Comparison of ENCODE assay signal across 20 cellular contexts in the genomic region with DNA sequence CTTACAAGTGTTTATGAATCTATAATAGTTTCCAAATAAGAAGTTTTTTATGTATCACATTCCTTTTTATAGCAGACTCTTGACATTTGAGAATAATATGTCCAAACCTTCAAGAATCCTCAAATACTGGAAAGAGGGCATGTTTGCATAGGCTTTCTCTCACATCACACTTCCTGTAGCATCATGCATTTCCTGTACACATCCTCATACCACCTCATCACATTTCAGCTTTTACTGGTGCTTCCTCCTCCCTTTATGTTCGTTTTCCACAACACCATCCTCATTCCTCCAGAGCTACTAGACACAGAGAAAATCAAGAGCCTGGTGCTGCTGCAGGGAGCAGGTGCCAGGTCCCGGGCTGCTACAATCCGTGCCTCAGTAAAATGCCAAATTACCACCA.
DNase-seq lines count a peak whose midpoint lies in the region; ATAC-seq, FAIRE-seq and TF ChIP-seq lines count a peak whose summit lies in the region.
"Had no signal": no experiment of that assay in that cellular context is flagged by ENCODE, and none has a peak within 500 bp of the region (broad histone marks: within the 10 kb centered on the region; RNA-seq: fewer than 3 reads in every experiment).

No MANE protein-coding gene starts in this region.

- CTCF ChIA-PET in A549 (lab: Yijun Ruan, JAX): interaction anchor here (0.9 kb wide), 1 partner anchor 220 kb away, joined by 3 read pairs; no protein-coding TSS in a partner anchor

- H3K4me1 Mint-ChIP-seq in T-helper 17 cell: peaks cover 8% of the 10 kb centered on the region
- H3K4me1 Mint-ChIP-seq in central memory CD8-positive, alpha-beta T cell: peaks cover 12% of the 10 kb centered on the region
- peaks cover 5 to 6% of the 10 kb centered on the region in 2 donors for H3K4me1 Mint-ChIP-seq in immature natural killer cell

- in situ Hi-C loops in GM13976 (cut with MboI; ENCODE audit: low sequenced_read_pairs, unreplicated experiment): no loop called here

- no peak for FAIRE-seq in A549 (lab: Jason Lieb, UNC)
- FAIRE-seq: kidney had no signal

- WGBS in A549 (ENCODE audit: missing lambda C conversion rate): 67% methylated on average over 3 of the region's 3 CpGs

- TF ChIP-seq POLR2A in A549 (IDR thresholded peaks at IDR 0.05; ENCODE audit: low read length): no peak

- POLR2A ChIA-PET in A549 (lab: Yijun Ruan, JAX): no interaction called here

- H3K27me3 Mint-ChIP-seq in T-helper 17 cell: peaks cover 7% of the 10 kb centered on the region
- peaks cover 13% of the 10 kb centered on the region for H3K27me3 Mint-ChIP-seq in central memory CD8-positive, alpha-beta T cell
- peaks cover 0 to 17% (median 11%) of the 10 kb centered on the region in 3 donors for H3K27me3 Mint-ChIP-seq in immature natural killer cell (ENCODE audit: low read depth in 3 of 3)

- TF ChIP-seq RAD21 in A549 (conservative IDR thresholded peaks at IDR 0.05 in 1 of 2, IDR thresholded peaks at IDR 0.05 in 1 of 2): no peak

- no peak for TF ChIP-seq EP300 in A549 (IDR thresholded peaks at IDR 0.05)

- H3K36me3 Mint-ChIP-seq in T-helper 17 cell (ENCODE audit: low read depth): no peaks in the 10 kb centered on the region
- no peaks in the 10 kb centered on the region for H3K36me3 Mint-ChIP-seq in central memory CD8-positive, alpha-beta T cell (ENCODE audit: insufficient read depth)
- H3K36me3 Mint-ChIP-seq in immature natural killer cell: peaks cover 0 to 3% (median 0%) of the 10 kb centered on the region in 3 donors

- H3K9me3 ChIP-seq in A549: no peaks in the 10 kb centered on the region
- H3K9me3 ChIP-seq in T-helper 17 cell (ENCODE audit: control insufficient read depth, low read length, poor library complexity, severe bottlenecking): no peaks in the 10 kb centered on the region
- H3K9me3 ChIP-seq: esophagus squamous epithelium had no signal

- H3K27ac Mint-ChIP-seq in T-helper 17 cell (peak overlapping the region; percentile 16), immature natural killer cell (no peak overlapping the region)
- peak overlapping the region; percentile 77 for H3K27ac Mint-ChIP-seq in central memory CD8-positive, alpha-beta T cell (ENCODE audit: low read depth)
- H3K27ac Mint-ChIP-seq: stimulated activated memory B cell treated with anti-CD40 and anti-IgM and Interleukin-4, amounts not matched to agents 10 μg/mL and 1 μg/mL and 100 μg/mL, for 72 hours had no signal

- peak; percentile 19 for DNase-seq in A172 (ENCODE audit: low spot score)
- peak in 1 of 2 experiments; percentile 15 for DNase-seq in A549 (ENCODE audit: low read depth in 1 of 2, low spot score in 1 of 2)
- DNase-seq in T-helper 17 cell: no peak
- no peak for DNase-seq in central memory CD8-positive, alpha-beta T cell (ENCODE audit: low spot score in 2 of 2)
- no peak for DNase-seq in GM13976 (ENCODE audit: low spot score)
- no peak for DNase-seq in immature natural killer cell
- DNase-seq: activated CD4-positive, alpha-beta T cell treated with anti-CD3 and anti-CD28 coated beads, Interleukin-2, amount 50 U/mL, for 1 hour; activated T-cell treated with anti-CD3 and anti-CD28 coated beads, Interleukin-2, amount 50 U/mL, for 1 hour; esophagus squamous epithelium; GOT3; kidney; NCI-H1092 treated with DMSO at 0.1 percent for 48 hours; NCI-H1930; SHP77 treated with DMSO at 0.1 percent for 48 hours had no signal

- no peak overlapping the region for H3K4me3 ChIP-seq in A549
- H3K4me3 ChIP-seq: esophagus squamous epithelium, lung, thoracic aorta had no signal

- ATAC-seq in A549: peak in 1 of 2 experiments; percentile 39; a peak in 3 of 6 replicates
- ATAC-seq in T-helper 17 cell: peak; percentile 33
- peak; percentile 52 for ATAC-seq in central memory CD8-positive, alpha-beta T cell (replicated peaks; ENCODE audit: extremely low read depth, poor library complexity, severe bottlenecking)
- no peak for ATAC-seq in HG02938 (IDR thresholded peaks at IDR 0.05; ENCODE audit: unreplicated experiment)
- ATAC-seq: PC-3; stimulated activated memory B cell treated with anti-CD40 and anti-IgM and Interleukin-4, amounts not matched to agents 10 μg/mL and 1 μg/mL and 100 μg/mL, for 72 hours had no signal

- H3K4me2 ChIP-seq in A549: 0 out of 3 replicates have a peak overlapping the region, but pooled peaks have one; percentile 6

- H3K4me3 Mint-ChIP-seq in T-helper 17 cell (peak overlapping the region; percentile 49), immature natural killer cell (no peak overlapping the region)
- H3K4me3 Mint-ChIP-seq in central memory CD8-positive, alpha-beta T cell: peak overlapping the region; percentile 12
- H3K4me3 Mint-ChIP-seq: stimulated activated memory B cell treated with anti-CD40 and anti-IgM and Interleukin-4, amounts not matched to agents 10 μg/mL and 1 μg/mL and 100 μg/mL, for 72 hours had no signal

- H3K27ac ChIP-seq in A549: peak overlapping the region; percentile 47 to 56; a peak in 3 of 6 replicates
- H3K27ac ChIP-seq: HL-60, thoracic aorta had no signal

- peaks cover 33% of the 10 kb centered on the region for H3K4me1 ChIP-seq in A549

- no peak for TF ChIP-seq CTCF in A549 (IDR thresholded peaks at IDR 0.05)
- no peak for TF ChIP-seq CTCF in GM13976 (IDR thresholded peaks at IDR 0.05; ENCODE audit: borderline replicate concordance, control extremely low read depth, extremely low read depth, insufficient read depth, missing control alignments)

- H3K9me3 Mint-ChIP-seq in central memory CD8-positive, alpha-beta T cell: peaks cover 5% of the 10 kb centered on the region
- H3K9me3 Mint-ChIP-seq in immature natural killer cell: no peaks in the 10 kb centered on the region

TF ChIP-seq in A549, 52 proteins besides CTCF, POLR2A, EP300 and RAD21:
- TF ChIP-seq ZFP36 (IDR thresholded peaks at IDR 0.05; ENCODE audit: borderline replicate concordance, partially characterized antibody): no peak
- TF ChIP-seq, protein P1, sequence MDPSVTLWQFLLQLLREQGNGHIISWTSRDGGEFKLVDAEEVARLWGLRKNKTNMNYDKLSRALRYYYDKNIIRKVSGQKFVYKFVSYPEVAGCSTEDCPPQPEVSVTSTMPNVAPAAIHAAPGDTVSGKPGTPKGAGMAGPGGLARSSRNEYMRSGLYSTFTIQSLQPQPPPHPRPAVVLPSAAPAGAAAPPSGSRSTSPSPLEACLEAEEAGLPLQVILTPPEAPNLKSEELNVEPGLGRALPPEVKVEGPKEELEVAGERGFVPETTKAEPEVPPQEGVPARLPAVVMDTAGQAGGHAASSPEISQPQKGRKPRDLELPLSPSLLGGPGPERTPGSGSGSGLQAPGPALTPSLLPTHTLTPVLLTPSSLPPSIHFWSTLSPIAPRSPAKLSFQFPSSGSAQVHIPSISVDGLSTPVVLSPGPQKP (IDR thresholded peaks at IDR 0.05; ENCODE audit: low read depth, low read length): no peak
- TF ChIP-seq KDM5A (IDR thresholded peaks at IDR 0.05): no peak
- no peak for TF ChIP-seq MAZ (IDR thresholded peaks at IDR 0.05; ENCODE audit: borderline replicate concordance, low read depth, low read length)
- no peak for TF ChIP-seq POLR2AphosphoS2 (conservative IDR thresholded peaks at IDR 0.05; ENCODE audit: low read length)
- TF ChIP-seq BHLHE40 (IDR thresholded peaks at IDR 0.05; ENCODE audit: low read depth, low read length): no peak
- TF ChIP-seq ZSCAN20 (CRISPR knock-in tag; IDR thresholded peaks at IDR 0.05): no peak
- TF ChIP-seq, protein P2, sequence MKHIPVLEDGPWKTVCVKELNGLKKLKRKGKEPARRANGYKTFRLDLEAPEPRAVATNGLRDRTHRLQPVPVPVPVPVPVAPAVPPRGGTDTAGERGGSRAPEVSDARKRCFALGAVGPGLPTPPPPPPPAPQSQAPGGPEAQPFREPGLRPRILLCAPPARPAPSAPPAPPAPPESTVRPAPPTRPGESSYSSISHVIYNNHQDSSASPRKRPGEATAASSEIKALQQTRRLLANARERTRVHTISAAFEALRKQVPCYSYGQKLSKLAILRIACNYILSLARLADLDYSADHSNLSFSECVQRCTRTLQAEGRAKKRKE (CRISPR knock-in tag; IDR thresholded peaks at IDR 0.05; ENCODE audit: low read depth): no peak
- TF ChIP-seq, protein P3, sequence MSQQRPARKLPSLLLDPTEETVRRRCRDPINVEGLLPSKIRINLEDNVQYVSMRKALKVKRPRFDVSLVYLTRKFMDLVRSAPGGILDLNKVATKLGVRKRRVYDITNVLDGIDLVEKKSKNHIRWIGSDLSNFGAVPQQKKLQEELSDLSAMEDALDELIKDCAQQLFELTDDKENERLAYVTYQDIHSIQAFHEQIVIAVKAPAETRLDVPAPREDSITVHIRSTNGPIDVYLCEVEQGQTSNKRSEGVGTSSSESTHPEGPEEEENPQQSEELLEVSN (IDR thresholded peaks at IDR 0.05; ENCODE audit: borderline replicate concordance, low read depth): no peak
- TF ChIP-seq EHMT2 (IDR thresholded peaks at IDR 0.05; ENCODE audit: low read depth): no peak
- TF ChIP-seq ZC3H11A (IDR thresholded peaks at IDR 0.05): no peak
- no peak for TF ChIP-seq CEBPB (IDR thresholded peaks at IDR 0.05)
- no peak for TF ChIP-seq CHD4 (IDR thresholded peaks at IDR 0.05; ENCODE audit: borderline replicate concordance)
- TF ChIP-seq FOSL2 (IDR thresholded peaks at IDR 0.05): no peak
- TF ChIP-seq FOSL2 (CRISPR knock-in tag; IDR thresholded peaks at IDR 0.05): no peak
- TF ChIP-seq, protein P4, sequence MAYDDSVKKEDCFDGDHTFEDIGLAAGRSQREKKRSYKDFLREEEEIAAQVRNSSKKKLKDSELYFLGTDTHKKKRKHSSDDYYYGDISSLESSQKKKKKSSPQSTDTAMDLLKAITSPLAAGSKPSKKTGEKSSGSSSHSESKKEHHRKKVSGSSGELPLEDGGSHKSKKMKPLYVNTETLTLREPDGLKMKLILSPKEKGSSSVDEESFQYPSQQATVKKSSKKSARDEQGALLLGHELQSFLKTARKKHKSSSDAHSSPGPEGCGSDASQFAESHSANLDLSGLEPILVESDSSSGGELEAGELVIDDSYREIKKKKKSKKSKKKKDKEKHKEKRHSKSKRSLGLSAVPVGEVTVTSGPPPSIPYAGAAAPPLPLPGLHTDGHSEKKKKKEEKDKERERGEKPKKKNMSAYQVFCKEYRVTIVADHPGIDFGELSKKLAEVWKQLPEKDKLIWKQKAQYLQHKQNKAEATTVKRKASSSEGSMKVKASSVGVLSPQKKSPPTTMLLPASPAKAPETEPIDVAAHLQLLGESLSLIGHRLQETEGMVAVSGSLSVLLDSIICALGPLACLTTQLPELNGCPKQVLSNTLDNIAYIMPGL (CRISPR knock-in tag; IDR thresholded peaks at IDR 0.05; ENCODE audit: borderline replicate concordance): no peak
- TF ChIP-seq HDAC2 (IDR thresholded peaks at IDR 0.05): no peak

Comparison
In these comparisons a context has a peak if more than half of its experiments do, and no peak if none do; other contexts are left out.
1. H3K27ac Mint-ChIP-seq: peak in T-helper 17 cell (single experiment) and central memory CD8-positive, alpha-beta T cell (single experiment); none in immature natural killer cell (0 of 6).
2. H3K4me3 Mint-ChIP-seq: peak in T-helper 17 cell (single experiment) and central memory CD8-positive, alpha-beta T cell (single experiment); none in immature natural killer cell (0 of 5).